Comparison of ENCODE assay signal across 30 cellular contexts in the genomic region with DNA sequence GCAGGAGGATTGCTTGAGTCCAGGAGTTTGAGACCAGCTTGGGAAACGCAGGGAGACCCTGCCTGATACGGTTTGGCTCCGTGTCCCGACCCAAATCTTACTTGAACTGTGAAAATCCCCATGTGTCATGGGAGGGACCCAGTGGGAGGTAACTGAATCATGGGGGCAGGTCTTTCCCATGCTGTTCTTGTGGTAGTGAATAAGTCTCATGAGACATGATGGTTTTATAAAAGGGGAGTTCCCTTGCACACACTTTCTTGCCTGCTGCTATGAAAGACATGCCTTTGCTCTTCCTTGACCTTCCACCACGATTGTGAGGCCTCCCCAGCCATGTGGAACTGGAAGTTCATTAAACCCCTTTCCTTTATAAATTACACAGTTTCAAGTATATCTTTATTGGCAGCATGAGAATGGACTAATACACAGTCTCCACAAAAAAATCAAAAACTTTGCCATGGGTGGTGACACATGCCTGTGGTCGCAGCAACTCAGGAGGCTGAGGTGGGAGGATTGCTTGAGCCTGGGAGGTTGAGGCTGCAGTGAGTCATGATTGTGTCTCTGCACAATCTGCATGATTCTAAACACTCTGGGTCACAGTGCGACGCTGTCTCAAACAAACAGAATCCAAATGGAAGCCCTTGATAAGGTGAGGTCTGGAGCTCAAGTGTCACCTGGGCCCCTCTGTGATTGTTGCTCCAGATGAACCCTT. TPM values are rescaled to one million over a fixed set of nuclear protein-coding genes. Genes with fewer than 3 reads are reported as not detected.
DNase-seq lines count a peak whose midpoint lies in the region; ATAC-seq and TF ChIP-seq lines count a peak whose summit lies in the region.
"Had no signal": no experiment of that assay in that cellular context is flagged by ENCODE, and none has a peak within 500 bp of the region (broad histone marks: within the 10 kb centered on the region; RNA-seq: fewer than 3 reads in every experiment).

No MANE protein-coding gene starts in this region.

- H3K36me3 Mint-ChIP-seq in activated naive CD4-positive, alpha-beta T cell treated with anti-CD3 and anti-CD28 coated beads for 36 hours (ENCODE audit: low read depth) = no peaks in the 10 kb centered on the region
- no peaks in the 10 kb centered on the region for H3K36me3 Mint-ChIP-seq in activated naive CD8-positive, alpha-beta T cell treated with anti-CD3 and anti-CD28 coated beads, Interleukin-2, amount 50 U/mL, for 24 hours (ENCODE audit: low read depth)
- H3K36me3 Mint-ChIP-seq in stimulated activated memory B cell treated with anti-CD40 and anti-IgM and Interleukin-4, amounts not matched to agents 10 μg/mL and 1 μg/mL and 100 μg/mL, for 72 hours = no peaks in the 10 kb centered on the region
- H3K36me3 Mint-ChIP-seq in CD14-positive monocyte = no peaks in the 10 kb centered on the region

- no peak overlapping the region for H3K4me2 ChIP-seq in hepatocyte

- no peaks in the 10 kb centered on the region for H3K9me3 Mint-ChIP-seq in activated naive CD4-positive, alpha-beta T cell treated with anti-CD3 and anti-CD28 coated beads for 36 hours
- H3K9me3 Mint-ChIP-seq in activated naive CD8-positive, alpha-beta T cell treated with anti-CD3 and anti-CD28 coated beads, Interleukin-2, amount 50 U/mL, for 24 hours = no peaks in the 10 kb centered on the region
- no peaks in the 10 kb centered on the region for H3K9me3 Mint-ChIP-seq in stimulated activated memory B cell treated with anti-CD40 and anti-IgM and Interleukin-4, amounts not matched to agents 10 μg/mL and 1 μg/mL and 100 μg/mL, for 72 hours
- H3K9me3 Mint-ChIP-seq in CD14-positive monocyte = peaks cover 0 to 2% (median 0%) of the 10 kb centered on the region in 7 donors
- H3K9me3 Mint-ChIP-seq: central memory CD8-positive, alpha-beta T cell; dendritic cell treated with granulocyte-macrophage colony-stimulating factor and Interleukin-4, amounts not matched to agents 40 ng/mL and 50 ng/mL, for 4 days; neural crest cell had no signal

- CTCF ChIA-PET in activated naive CD4-positive, alpha-beta T cell treated with anti-CD3 and anti-CD28 coated beads for 36 hours (lab: Charles Lee) = interaction anchor here (1.7 kb wide), 1 partner anchor 186 kb away, joined by 6 read pairs; no protein-coding TSS in a partner anchor

- ATAC-seq in activated naive CD8-positive, alpha-beta T cell treated with anti-CD3 and anti-CD28 coated beads, Interleukin-2, amount 50 U/mL, for 24 hours = peak; percentile 66
- ATAC-seq in stimulated activated memory B cell treated with anti-CD40 and anti-IgM and Interleukin-4, amounts not matched to agents 10 μg/mL and 1 μg/mL and 100 μg/mL, for 72 hours = peak; percentile 63
- no peak for ATAC-seq in GM19397 (IDR thresholded peaks at IDR 0.05; ENCODE audit: unreplicated experiment)
- ATAC-seq: body of pancreas, pancreas had no signal

- H3K27me3 ChIP-seq in MG63 (no peaks in the 10 kb centered on the region), hepatocyte (peaks cover 4% of the 10 kb centered on the region)
- H3K27me3 ChIP-seq: BE2C, body of pancreas, pancreas, upper lobe of left lung had no signal

- intact Hi-C loops in activated naive CD4-positive, alpha-beta T cell treated with anti-CD3 and anti-CD28 coated beads for 36 hours (cut with micrococcal nuclease) = no loop called here
- intact Hi-C loops in CD14-positive monocyte (cut with micrococcal nuclease) = no loop called here

- TF ChIP-seq CTCF in CD14-positive monocyte (IDR thresholded peaks at IDR 0.05) (no peak), hepatocyte (IDR thresholded peaks at IDR 0.05; ENCODE audit: poor library complexity) (no peak)

- no peak overlapping the region for H3K27ac Mint-ChIP-seq in activated naive CD4-positive, alpha-beta T cell treated with anti-CD3 and anti-CD28 coated beads for 36 hours
- H3K27ac Mint-ChIP-seq in activated naive CD8-positive, alpha-beta T cell treated with anti-CD3 and anti-CD28 coated beads, Interleukin-2, amount 50 U/mL, for 24 hours = no peak overlapping the region
- H3K27ac Mint-ChIP-seq in stimulated activated memory B cell treated with anti-CD40 and anti-IgM and Interleukin-4, amounts not matched to agents 10 μg/mL and 1 μg/mL and 100 μg/mL, for 72 hours = no peak overlapping the region
- no peak overlapping the region for H3K27ac Mint-ChIP-seq in CD14-positive monocyte
- H3K27ac Mint-ChIP-seq: dendritic cell treated with granulocyte-macrophage colony-stimulating factor and Interleukin-4, amounts not matched to agents 40 ng/mL and 50 ng/mL, for 4 days had no signal

- 76% methylated on average over 8 of the region's 8 CpGs for WGBS in hepatocyte (ENCODE audit: low lambda C conversion rate, missing lambda C conversion rate)

- H3K36me3 ChIP-seq in MG63 = no peaks in the 10 kb centered on the region
- no peaks in the 10 kb centered on the region for H3K36me3 ChIP-seq in hepatocyte (replicated peaks; ENCODE audit: insufficient read depth, low read depth)
- H3K36me3 ChIP-seq: BE2C, left ventricle myocardium inferior, pancreas, upper lobe of left lung, WERI-Rb-1 had no signal

- peaks cover 4% of the 10 kb centered on the region for H3K27me3 Mint-ChIP-seq in activated naive CD4-positive, alpha-beta T cell treated with anti-CD3 and anti-CD28 coated beads for 36 hours (ENCODE audit: low read depth)
- peaks cover 9% of the 10 kb centered on the region for H3K27me3 Mint-ChIP-seq in activated naive CD8-positive, alpha-beta T cell treated with anti-CD3 and anti-CD28 coated beads, Interleukin-2, amount 50 U/mL, for 24 hours
- peaks cover 32% of the 10 kb centered on the region for H3K27me3 Mint-ChIP-seq in stimulated activated memory B cell treated with anti-CD40 and anti-IgM and Interleukin-4, amounts not matched to agents 10 μg/mL and 1 μg/mL and 100 μg/mL, for 72 hours
- peaks cover 0 to 11% (median 6%) of the 10 kb centered on the region in 3 donors for H3K27me3 Mint-ChIP-seq in CD14-positive monocyte (ENCODE audit: low read depth in 3 of 3)

- H3K4me1 Mint-ChIP-seq in activated naive CD4-positive, alpha-beta T cell treated with anti-CD3 and anti-CD28 coated beads for 36 hours (ENCODE audit: low read depth) = no peaks in the 10 kb centered on the region
- H3K4me1 Mint-ChIP-seq in activated naive CD8-positive, alpha-beta T cell treated with anti-CD3 and anti-CD28 coated beads, Interleukin-2, amount 50 U/mL, for 24 hours = peaks cover 10% of the 10 kb centered on the region
- H3K4me1 Mint-ChIP-seq in stimulated activated memory B cell treated with anti-CD40 and anti-IgM and Interleukin-4, amounts not matched to agents 10 μg/mL and 1 μg/mL and 100 μg/mL, for 72 hours = peaks cover 19% of the 10 kb centered on the region
- no peaks in the 10 kb centered on the region for H3K4me1 Mint-ChIP-seq in CD14-positive monocyte
- H3K4me1 Mint-ChIP-seq: central memory CD8-positive, alpha-beta T cell had no signal

- no peak overlapping the region for H3K4me3 ChIP-seq in MG63
- H3K4me3 ChIP-seq in hepatocyte = no peak overlapping the region
- H3K4me3 ChIP-seq: body of pancreas, HAP-1, left ventricle myocardium inferior, pancreas, upper lobe of left lung had no signal

- peak; percentile 49 for DNase-seq in activated naive CD4-positive, alpha-beta T cell treated with anti-CD3 and anti-CD28 coated beads for 36 hours
- DNase-seq in activated naive CD4-positive, alpha-beta T cell (lab: John Stamatoyannopoulos, UW) = no peak
- DNase-seq in MG63 (peak; percentile 31), CD14-positive monocyte (ENCODE audit: low spot score) (no peak), hepatocyte (ENCODE audit: low spot score) (no peak)
- DNase-seq in activated naive CD8-positive, alpha-beta T cell treated with anti-CD3 and anti-CD28 coated beads, Interleukin-2, amount 50 U/mL, for 24 hours = peak; percentile 9
- DNase-seq: activated CD8-positive, alpha-beta memory T cell treated with anti-CD3 and anti-CD28 coated beads, Interleukin-2, amount 50 U/mL, for 4 hours; activated gamma-delta T cell; BE2C; body of pancreas; COR-L47; erythroblast; Karpas-422; left ventricle myocardium inferior; mesendoderm; NCI-H1436; NCI-H2081 treated with DMSO at 0.1 percent for 48 hours; NCI-H774; pancreas; SIG-M5; upper lobe of left lung; WERI-Rb-1 had no signal

- no peaks in the 10 kb centered on the region for H3K79me2 ChIP-seq in hepatocyte

- H2AFZ ChIP-seq in hepatocyte = no peak overlapping the region

- no peaks in the 10 kb centered on the region for H3K9me2 ChIP-seq in hepatocyte (replicated peaks; ENCODE audit: insufficient read depth)

- no peak overlapping the region for H3K4me3 Mint-ChIP-seq in activated naive CD4-positive, alpha-beta T cell treated with anti-CD3 and anti-CD28 coated beads for 36 hours
- H3K4me3 Mint-ChIP-seq in activated naive CD8-positive, alpha-beta T cell treated with anti-CD3 and anti-CD28 coated beads, Interleukin-2, amount 50 U/mL, for 24 hours = no peak overlapping the region
- no peak overlapping the region for H3K4me3 Mint-ChIP-seq in stimulated activated memory B cell treated with anti-CD40 and anti-IgM and Interleukin-4, amounts not matched to agents 10 μg/mL and 1 μg/mL and 100 μg/mL, for 72 hours
- no peak overlapping the region for H3K4me3 Mint-ChIP-seq in CD14-positive monocyte
- H3K4me3 Mint-ChIP-seq: central memory CD8-positive, alpha-beta T cell; dendritic cell treated with granulocyte-macrophage colony-stimulating factor and Interleukin-4, amounts not matched to agents 40 ng/mL and 50 ng/mL, for 4 days; neural crest cell had no signal

- no peaks in the 10 kb centered on the region for H3K4me1 ChIP-seq in hepatocyte (ENCODE audit: insufficient read depth)
- H3K4me1 ChIP-seq: BE2C, body of pancreas, pancreas, upper lobe of left lung had no signal

- no peak overlapping the region for H3K27ac ChIP-seq in hepatocyte
- H3K27ac ChIP-seq: body of pancreas, left ventricle myocardium inferior, pancreas, upper lobe of left lung, WERI-Rb-1 had no signal

- H4K20me1 ChIP-seq in hepatocyte (ENCODE audit: insufficient read depth, poor library complexity, severe bottlenecking) = no peaks in the 10 kb centered on the region

- no peaks in the 10 kb centered on the region for H3K9me3 ChIP-seq in MG63
- H3K9me3 ChIP-seq in hepatocyte (ENCODE audit: low read depth) = no peaks in the 10 kb centered on the region
- H3K9me3 ChIP-seq: BE2C, body of pancreas, HAP-1, left ventricle myocardium inferior, pancreas, upper lobe of left lung had no signal

RNA-seq across cellular contexts. Expression of a gene that starts 34.9 kb away (rescaled TPM):
- total RNA-seq in activated naive CD4-positive, alpha-beta T cell treated with anti-CD3 and anti-CD28 coated beads for 36 hours = not detected
- total RNA-seq in MG63 (2014; rRNA removed; shearing (Covaris generic); ENCODE audit: low replicate concordance) = not detected in 2 replicates
- not detected for polyA plus RNA-seq in CD14-positive monocyte
- 0.40 and 0.48 TPM in 2 replicates for total RNA-seq in hepatocyte
- polyA plus RNA-seq in hepatocyte = 0.98 and 1.3 TPM in 2 replicates
- total RNA-seq: body of pancreas, glomerular endothelial cell, renal cortical epithelial cell had no signal

Comparison
In these comparisons a context has a peak if more than half of its experiments do, and no peak if none do; other contexts are left out.
1. DNase-seq: peak in activated naive CD4-positive, alpha-beta T cell treated with anti-CD3 and anti-CD28 coated beads for 36 hours (single experiment), MG63 (single experiment) and activated naive CD8-positive, alpha-beta T cell treated with anti-CD3 and anti-CD28 coated beads, Interleukin-2, amount 50 U/mL, for 24 hours (single experiment); none in activated naive CD4-positive, alpha-beta T cell (0 of 4), CD14-positive monocyte (single experiment) and hepatocyte (single experiment).